In genomic region chr19:58277748-58278147, GRCh38 we compare ENCODE assay signal across 2 cellular contexts.
TF ChIP-seq lines count a peak whose summit lies in the region.

No MANE protein-coding gene starts in this region.

TF ChIP-seq in H1, 55 proteins besides CTCF, POLR2A, EP300 and RAD21:
- TF ChIP-seq YY1 (IDR thresholded peaks at IDR 0.05; ENCODE audit: low read depth, low read length) (peak; percentile 61; the same call in 1 of the 2 replicates), GTF2F1 (IDR thresholded peaks at IDR 0.05; ENCODE audit: borderline replicate concordance, low read depth, low read length) (no peak), ASH2L (IDR thresholded peaks at IDR 0.05; ENCODE audit: low read length) (no peak), CHD7 (IDR thresholded peaks at IDR 0.05; ENCODE audit: insufficient replicate concordance, low read length) (no peak)
TF ChIP-seq in H1: peak in this region for 1.

TF ChIP-seq in neural cell, 6 proteins besides CTCF, POLR2A, EP300 and RAD21:
- TF ChIP-seq EZH2 (IDR thresholded peaks at IDR 0.05; ENCODE audit: borderline replicate concordance, insufficient read depth, low read length, poor library complexity, severe bottlenecking) (no peak), POLR2AphosphoS5 (IDR thresholded peaks at IDR 0.05) (no peak), TAF1 (IDR thresholded peaks at IDR 0.05; ENCODE audit: low read depth) (no peak)
